In the genomic region with DNA sequence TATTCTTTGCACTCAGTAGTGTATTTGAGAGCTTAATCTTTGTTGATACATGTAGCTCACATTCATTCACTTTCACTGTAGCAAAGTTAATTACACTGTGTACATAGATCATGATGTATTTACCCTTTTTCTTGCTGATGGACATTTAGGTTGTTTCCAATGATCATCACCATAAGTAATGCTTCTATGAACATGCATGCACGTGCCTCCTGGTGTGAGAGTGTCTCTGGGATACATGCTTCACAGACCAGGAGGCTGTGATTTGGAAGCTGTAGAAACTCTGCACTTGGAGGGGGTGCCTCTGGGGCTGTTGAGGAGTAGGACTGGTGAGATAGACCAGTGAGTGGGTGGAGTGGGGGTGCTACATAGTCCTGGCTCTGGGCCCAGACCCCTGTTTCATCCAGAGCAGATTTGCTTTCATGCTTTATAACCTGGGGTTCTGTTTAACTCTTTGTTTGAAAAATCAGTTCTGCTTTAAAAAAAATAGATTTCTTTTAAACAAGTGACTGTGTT, we compare ENCODE assay signal across 20 cellular contexts. TPM values are rescaled to one million over a fixed set of nuclear protein-coding genes. Genes with fewer than 3 reads are reported as not detected.
DNase-seq lines count a peak whose midpoint lies in the region; ATAC-seq, FAIRE-seq and TF ChIP-seq lines count a peak whose summit lies in the region.
"Had no signal": no experiment of that assay in that cellular context is flagged by ENCODE, and none has a peak within 500 bp of the region (broad histone marks: within the 10 kb centered on the region; RNA-seq: fewer than 3 reads in every experiment).

No MANE protein-coding gene starts in this region.

- RAD21 ChIA-PET in GM12878 (lab: Charles Lee; ENCODE audit: unreplicated experiment), result interaction anchor here (1.7 kb wide), 1 partner anchor 54 kb away, joined by 4 read pairs; no protein-coding TSS in a partner anchor

- no peak overlapping the region for H4K91ac ChIP-seq in trophoblast cell (ENCODE audit: low read depth, low read length)

- FAIRE-seq in A549 (lab: Jason Lieb, UNC), result peak; percentile 76
- FAIRE-seq in GM12878 (lab: Jason Lieb, UNC), result no peak
- no peak for FAIRE-seq in HTR-8/SVneo (lab: Jason Lieb, UNC)
- FAIRE-seq: D721Med had no signal

- H3K9me3 ChIP-seq in A549 (no peaks in the 10 kb centered on the region), GM12878 (replicated peaks; ENCODE audit: control insufficient read depth, insufficient read depth, low read length) (no peaks in the 10 kb centered on the region), trophoblast cell (ENCODE audit: insufficient read depth, low read depth, low read length) (no peaks in the 10 kb centered on the region)
- H3K9me3 ChIP-seq: SK-N-SH had no signal

- TF ChIP-seq EP300 in A549 (IDR thresholded peaks at IDR 0.05) (no peak), GM12878 (IDR thresholded peaks at IDR 0.05; ENCODE audit: borderline replicate concordance in 1 of 2, control insufficient read depth in 1 of 2, low read depth in 2 of 2, low read length in 2 of 2) (no peak)

- peak overlapping the region; percentile 5 for H2BK12ac ChIP-seq in trophoblast cell (ENCODE audit: low read length)

- TF ChIP-seq CTCF in A549 (IDR thresholded peaks at IDR 0.05), result no peak
- no peak for TF ChIP-seq CTCF in HFFc6 (IDR thresholded peaks at IDR 0.05)
- TF ChIP-seq CTCF in GM12878 (IDR thresholded peaks at IDR 0.05 in 2 of 3, conservative IDR thresholded peaks at IDR 0.05 in 1 of 3; ENCODE audit: control insufficient read depth in 2 of 3, extremely low read depth in 1 of 3, insufficient read depth in 1 of 3, low read depth in 3 of 3, low read length in 3 of 3), result no peak

- peak overlapping the region; percentile 23; the same call in 2 of the 3 replicates for H3K4me2 ChIP-seq in A549
- no peak overlapping the region for H3K4me2 ChIP-seq in GM12878 (ENCODE audit: control insufficient read depth, insufficient read depth)
- H3K4me2 ChIP-seq in trophoblast cell (ENCODE audit: low read length), result no peak overlapping the region
- H3K4me2 ChIP-seq: KMS-11, SK-N-SH had no signal

- no peak overlapping the region for H4K12ac ChIP-seq in trophoblast cell (ENCODE audit: low read depth, low read length)

- H3K4ac ChIP-seq in trophoblast cell (ENCODE audit: low read depth, low read length), result no peak overlapping the region

- POLR2A ChIA-PET in A549 (lab: Yijun Ruan, JAX) (interaction anchor here (1.2 kb wide), 1 partner anchor 18 kb away, joined by 3 read pairs; a partner anchor contains a TSS), GM12878 (lab: Charles Lee) (interaction anchor here (0.6 to 0.7 kb wide), 3 partner anchors 33 to 572 kb away, joined by 3 to 5 read pairs (median 3); no protein-coding TSS in a partner anchor)
- POLR2A ChIA-PET in activated CD4-positive, alpha-beta T cell treated with anti-CD3 and anti-CD28 coated beads for 36 hours (lab: Charles Lee), result no interaction called here

- H3K79me1 ChIP-seq in trophoblast cell (ENCODE audit: low read length), result peaks cover 18% of the 10 kb centered on the region

- no peak overlapping the region for H3K4me3 ChIP-seq in A549
- no peak overlapping the region for H3K4me3 ChIP-seq in GM12878
- peak overlapping the region; percentile 21 for H3K4me3 ChIP-seq in trophoblast cell (ENCODE audit: low read depth, low read length)

- H2BK5ac ChIP-seq in trophoblast cell (ENCODE audit: low read depth, low read length, poor library complexity), result no peak overlapping the region

- no peaks in the 10 kb centered on the region; the same call in 1 of the 2 replicates for H3K27me3 Mint-ChIP-seq in HFFc6 (ENCODE audit: insufficient read depth)
- no peaks in the 10 kb centered on the region for H3K27me3 Mint-ChIP-seq in activated CD4-positive, alpha-beta T cell treated with anti-CD3 and anti-CD28 coated beads for 36 hours
- H3K27me3 Mint-ChIP-seq: T-cell had no signal

- H4K20me1 ChIP-seq in GM12878 (ENCODE audit: control insufficient read depth, insufficient read depth), result no peaks in the 10 kb centered on the region

- no peak for TF ChIP-seq POLR2A in A549 (IDR thresholded peaks at IDR 0.05; ENCODE audit: low read length)
- no peak for TF ChIP-seq POLR2A in GM12878 (IDR thresholded peaks at IDR 0.05; ENCODE audit: low read depth, low read length)

- no peak overlapping the region for H3K18ac ChIP-seq in trophoblast cell (ENCODE audit: low read length)

- no peak overlapping the region for H2AFZ ChIP-seq in GM12878 (ENCODE audit: control insufficient read depth, low read depth, low read length)
- no peak overlapping the region for H2AFZ ChIP-seq in trophoblast cell (ENCODE audit: insufficient read depth, low read length, poor library complexity)

- peak overlapping the region; percentile 71 for H3K23ac ChIP-seq in trophoblast cell (ENCODE audit: low read length)

- peaks cover 49% of the 10 kb centered on the region for H3K4me1 Mint-ChIP-seq in HFFc6 (ENCODE audit: low read depth)
- peaks cover 34% of the 10 kb centered on the region for H3K4me1 Mint-ChIP-seq in activated CD4-positive, alpha-beta T cell treated with anti-CD3 and anti-CD28 coated beads for 36 hours

- H3K36me3 Mint-ChIP-seq in HFFc6 (ENCODE audit: low read depth), result no peaks in the 10 kb centered on the region
- H3K36me3 Mint-ChIP-seq in activated CD4-positive, alpha-beta T cell treated with anti-CD3 and anti-CD28 coated beads for 36 hours (ENCODE audit: low read depth), result no peaks in the 10 kb centered on the region
- H3K36me3 Mint-ChIP-seq: CD4-positive, CD25-positive, alpha-beta regulatory T cell; T-cell had no signal

- no peaks in the 10 kb centered on the region for H3K9me3 Mint-ChIP-seq in HFFc6
- no peaks in the 10 kb centered on the region for H3K9me3 Mint-ChIP-seq in activated CD4-positive, alpha-beta T cell treated with anti-CD3 and anti-CD28 coated beads for 36 hours (ENCODE audit: low read depth)
- H3K9me3 Mint-ChIP-seq: T-cell had no signal

- SMC1A ChIA-PET in GM12878 (lab: Charles Lee; ENCODE audit: uncharacterized antibody, unreplicated experiment), result interaction anchor here (0.6 to 2.5 kb wide), 4 partner anchors 8 to 29 kb away, joined by 3 to 9 read pairs (median 3); no protein-coding TSS in a partner anchor

- TF ChIP-seq RAD21 in A549 (conservative IDR thresholded peaks at IDR 0.05 in 1 of 2, IDR thresholded peaks at IDR 0.05 in 1 of 2) (no peak), GM12878 (IDR thresholded peaks at IDR 0.05; ENCODE audit: insufficient read depth, low read depth, low read length) (no peak)

- no peak overlapping the region for H4K8ac ChIP-seq in trophoblast cell (ENCODE audit: low read depth, low read length)

- no peak overlapping the region for H2BK120ac ChIP-seq in trophoblast cell (ENCODE audit: insufficient read depth, low read length, poor library complexity)

- BruUV-seq in GM12878 (replicated peaks; lab: Mats Ljungman, UMichigan), result no TSS peak

- H3K4me3 Mint-ChIP-seq in HFFc6, result no peak overlapping the region
- no peak overlapping the region for H3K4me3 Mint-ChIP-seq in activated CD4-positive, alpha-beta T cell treated with anti-CD3 and anti-CD28 coated beads for 36 hours
- H3K4me3 Mint-ChIP-seq: CD4-positive, CD25-positive, alpha-beta regulatory T cell; T-cell had no signal

- H3K14ac ChIP-seq in trophoblast cell (ENCODE audit: low read length), result no peak overlapping the region

- H3K9ac ChIP-seq in GM12878 (ENCODE audit: control insufficient read depth, insufficient read depth, low read length) (no peak overlapping the region), trophoblast cell (ENCODE audit: low read length) (no peak overlapping the region)
- H3K9ac ChIP-seq: KMS-11, SK-N-SH had no signal

- intact Hi-C loops in GM12878 (cut with micrococcal nuclease; ENCODE audit: unreplicated experiment), result no loop called here
- intact Hi-C loops in activated CD4-positive, alpha-beta T cell treated with anti-CD3 and anti-CD28 coated beads for 36 hours (cut with DNase I, micrococcal nuclease), result no loop called here

- CTCF ChIA-PET in A549 (lab: Yijun Ruan, JAX) (interaction anchor here (0.6 to 1.1 kb wide), 6 partner anchors 19 to 100 kb away, joined by 3 to 5 read pairs (median 4); no protein-coding TSS in a partner anchor), GM12878 (lab: Yijun Ruan, JAX) (interaction anchor here (1.2 to 2.5 kb wide), 3 partner anchors 17 to 34 kb away, joined by 3 to 10 read pairs (median 3); no protein-coding TSS in a partner anchor)
- CTCF ChIA-PET in activated CD4-positive, alpha-beta T cell treated with anti-CD3 and anti-CD28 coated beads for 36 hours (lab: Charles Lee), result interaction anchor here (0.7 to 0.8 kb wide), 2 partner anchors 12 to 63 kb away, joined by 3 to 4 read pairs; no protein-coding TSS in a partner anchor

- no peak for ATAC-seq in A549
- no peak for ATAC-seq in GM12878
- no peak for ATAC-seq in activated CD4-positive, alpha-beta T cell treated with anti-CD3 and anti-CD28 coated beads for 36 hours
- ATAC-seq in GM19452 (IDR thresholded peaks at IDR 0.05; ENCODE audit: unreplicated experiment), result no peak
- ATAC-seq: T-cell had no signal

- peak overlapping the region; percentile 96 to 98 for H3K27ac ChIP-seq in A549
- H3K27ac ChIP-seq in GM12878 (ENCODE audit: control insufficient read depth, insufficient read depth), result no peak overlapping the region
- H3K27ac ChIP-seq in trophoblast cell (ENCODE audit: low read depth, low read length), result no peak overlapping the region
- H3K27ac ChIP-seq: KMS-11 had no signal

- H3K27me3 ChIP-seq in GM12878 (replicated peaks in 1 of 2; ENCODE audit: control insufficient read depth in 2 of 2, insufficient read depth in 2 of 2, low read length in 1 of 2), result no peaks in the 10 kb centered on the region
- no peaks in the 10 kb centered on the region for H3K27me3 ChIP-seq in trophoblast cell (ENCODE audit: insufficient read depth, low read length)

- H2AK5ac ChIP-seq in trophoblast cell (ENCODE audit: low read length), result no peak overlapping the region

- no peaks in the 10 kb centered on the region for H3K79me2 ChIP-seq in GM12878 (ENCODE audit: control insufficient read depth, insufficient read depth, low read length)
- no peaks in the 10 kb centered on the region for H3K79me2 ChIP-seq in trophoblast cell (ENCODE audit: control insufficient read depth, insufficient read depth, low read length, poor library complexity)

- WGBS in A549 (ENCODE audit: missing lambda C conversion rate), result 74% methylated on average over 1 of the region's 1 CpG
- WGBS in GM12878 (ENCODE audit: insufficient coverage, insufficient replicate concordance, low lambda C conversion rate, missing lambda C conversion rate), result 9% methylated on average over 1 of the region's 1 CpG
- WGBS in trophoblast cell (ENCODE audit: extremely low coverage, insufficient coverage, insufficient read length), result no CpG with 5 or more reads among the region's 1 CpG

- H3K4me1 ChIP-seq in A549 (peaks cover 67% of the 10 kb centered on the region), GM12878 (ENCODE audit: control insufficient read depth, insufficient read depth, low read length) (peaks cover 16% of the 10 kb centered on the region), trophoblast cell (ENCODE audit: control insufficient read depth in 1 of 2, insufficient read depth in 2 of 2, low read length in 2 of 2) (peaks cover 18 to 19% of the 10 kb centered on the region in 2 experiments)

- in situ Hi-C loops in GM12878 (cut with MboI), result no loop called here

- no peak for DNase-seq in A549 (ENCODE audit: low read depth in 1 of 2, low spot score in 1 of 2)
- no peak for DNase-seq in HFFc6
- DNase-seq in GM12878 (ENCODE audit: low read depth, low spot score), result no peak
- DNase-seq in trophoblast cell, result no peak
- no peak for DNase-seq in activated CD4-positive, alpha-beta T cell treated with anti-CD3 and anti-CD28 coated beads for 36 hours
- DNase-seq in HTR-8/SVneo (ENCODE audit: insufficient read length, low spot score), result no peak
- DNase-seq: ACHN; AML-193; CD4-positive, CD25-positive, alpha-beta regulatory T cell; DMS79; HCEC 1CT; NCI-H1048; NCI-H187 treated with DMSO at 0.1 percent for 48 hours; NCI-H526 treated with DMSO at 0.1 percent for 48 hours; SHP77; SK-N-SH; T-cell had no signal

- H3K36me3 ChIP-seq in GM12878 (ENCODE audit: control insufficient read depth in 2 of 2, insufficient read depth in 2 of 2, low read length in 1 of 2) (no peaks in the 10 kb centered on the region), trophoblast cell (ENCODE audit: control insufficient read depth in 1 of 2, insufficient read depth in 2 of 2, low read length in 2 of 2) (no peaks in the 10 kb centered on the region)

- H3K27ac Mint-ChIP-seq in HFFc6, result peak overlapping the region; percentile 36; the same call in 1 of the 2 replicates
- no peak overlapping the region for H3K27ac Mint-ChIP-seq in activated CD4-positive, alpha-beta T cell treated with anti-CD3 and anti-CD28 coated beads for 36 hours
- H3K27ac Mint-ChIP-seq: T-cell had no signal

RNA-seq across cellular contexts. Expression of a gene that starts 18.2 kb away (rescaled TPM):
- polyA plus RNA-seq in A549 (2011; rRNA removed), result 77.2 and 101 TPM in 2 replicates
- polyA plus RNA-seq in A549 (2012; cell fraction: cytosol; rRNA removed), result 116 and 161 TPM in 2 replicates
- 256 and 267 TPM in 2 replicates for polyA plus RNA-seq in A549 (2012; cell fraction: nucleus; rRNA removed)
- polyA plus RNA-seq in A549 (2017; fragmentation: RNase III; extraction: RNeasy Plus Mini Kit Qiagen cat#74134 plus additional on column Dnase treatment), result 74.6 to 106 TPM (median 93.4 TPM) in 3 replicates
- 138 and 158 TPM in 2 replicates for polyA minus RNA-seq in A549 (2011; rRNA and poly(A)+ RNA removed)
- 100 to 1,000 TPM in 4 of 6 experiments, 10 to 100 TPM in 2; 54.3 to 132 (median 118) TPM for total RNA-seq in HFFc6 (2021; fragmentation: NEBNext Ultra II Directional; extraction: Animal tissue kit (Norgen Biotek cat#: 25700))
- 119 and 128 TPM in 2 replicates for total RNA-seq in GM12878 (2013; cell fraction: nucleolus; rRNA removed)
- total RNA-seq in GM12878 (2014; rRNA removed), result 12.2 and 15.6 TPM in 2 replicates
- total RNA-seq in GM12878 (2014; rRNA removed; fragmentation: Illumina TruSeq; extraction: Trizol), result 11.7 and 13.3 TPM in 2 replicates
- total RNA-seq in GM12878 (2021), result 39.9 and 40.0 TPM in 2 replicates
- polyA plus RNA-seq in GM12878 (2011; ENCODE audit: low read depth), result 17.0 TPM
- polyA plus RNA-seq in GM12878 (2011; rRNA removed), result 15.0 and 28.2 TPM in 2 replicates
- polyA plus RNA-seq in GM12878 (2011; cell fraction: cytosol; rRNA removed), result 21.5 and 22.5 TPM in 2 replicates
- polyA plus RNA-seq in GM12878 (2011; cell fraction: nucleus; rRNA removed), result 85.6 and 92.9 TPM in 2 replicates
- polyA plus RNA-seq in GM12878 (2012), result 41.6 and 42.7 TPM in 2 replicates
- polyA plus RNA-seq in GM12878 (2014; fragmentation: Illumina TruSeq; extraction: Trizol), result 31.9 and 43.2 TPM in 2 replicates
- 1 to 10 TPM; 5.6 to 6.6 TPM for polyA plus RNA-seq in GM12878 (2014; fragmentation: Nextera tagmentation; extraction: Ambion mirVana)
- 22.4 and 27.7 TPM in 2 replicates for polyA plus RNA-seq in GM12878 (2014; rRNA removed)
- 10 to 100 TPM in 1 of 2 experiments, 1 to 10 TPM in 1; 8.0 to 18.7 TPM for polyA plus RNA-seq in GM12878 (2016; fragmentation: Nextera tagmentation; extraction: Ambion mirVana)
- 23.3 and 26.4 TPM in 2 replicates for polyA minus RNA-seq in GM12878 (2011; rRNA and poly(A)+ RNA removed)
- polyA minus RNA-seq in GM12878 (2011; cell fraction: cytosol; rRNA and poly(A)+ RNA removed), result 11.1 and 14.3 TPM in 2 replicates
- 17.3 and 26.6 TPM in 2 replicates for polyA minus RNA-seq in GM12878 (2011; cell fraction: nucleus; rRNA and poly(A)+ RNA removed)
- polyA plus RNA-seq in trophoblast cell (2013), result 49.5 and 54.4 TPM in 2 replicates
- 10 to 100 TPM; 33.7 to 40.8 TPM for total RNA-seq in activated CD4-positive, alpha-beta T cell treated with anti-CD3 and anti-CD28 coated beads for 36 hours

Comparison
In these comparisons a context has a peak if more than half of its experiments do, and no peak if none do; other contexts are left out.
1. H3K27ac ChIP-seq: peak in A549 (2 of 2); none in GM12878 (single experiment) and trophoblast cell (single experiment).